ENCODE assay signal across 8 cellular contexts in genomic region chr21:45292399-45293213, GRCh38. TPM values are rescaled to one million over a fixed set of nuclear protein-coding genes. Genes with fewer than 3 reads are reported as not detected.
A peak's percentile ranks its signal among the peaks of the same experiment; 100 is the strongest.
DNase-seq lines count a peak whose midpoint lies in the region; ATAC-seq and TF ChIP-seq lines count a peak whose summit lies in the region.

No MANE protein-coding gene starts in this region.

- H3K14ac ChIP-seq in trophoblast cell (ENCODE audit: low read length): peak overlapping the region; percentile 82

- H3K18ac ChIP-seq in trophoblast cell (ENCODE audit: low read length): peak overlapping the region; percentile 61

- H4K12ac ChIP-seq in trophoblast cell (ENCODE audit: low read depth, low read length): peak overlapping the region; percentile 28

- no peaks in the 10 kb centered on the region for H3K9me3 Mint-ChIP-seq in activated naive CD8-positive, alpha-beta T cell (ENCODE audit: low read depth)
- H3K9me3 Mint-ChIP-seq in glutamatergic neuron (ENCODE audit: unreplicated experiment): peaks cover 7% of the 10 kb centered on the region

- peak overlapping the region; percentile 41 for H3K27ac Mint-ChIP-seq in activated naive CD8-positive, alpha-beta T cell
- H3K27ac Mint-ChIP-seq in glutamatergic neuron (ENCODE audit: unreplicated experiment): no peak overlapping the region

- H2AK5ac ChIP-seq in trophoblast cell (ENCODE audit: low read length): peak overlapping the region; percentile 54

- H2BK12ac ChIP-seq in trophoblast cell (ENCODE audit: low read length): peak overlapping the region; percentile 95

- H3K4me1 ChIP-seq in trophoblast cell (ENCODE audit: control insufficient read depth in 1 of 2, insufficient read depth in 2 of 2, low read length in 2 of 2) (peaks cover 45 to 52% of the 10 kb centered on the region in 2 experiments), tibial nerve (peaks cover 0 to 59% (median 44%) of the 10 kb centered on the region in 4 donors)

- no CpG with 5 or more reads among the region's 24 CpGs for WGBS in trophoblast cell (ENCODE audit: extremely low coverage, insufficient coverage, insufficient read length)
- WGBS in tibial nerve, 2 donors: 22 to 37% methylated on average over 13 to 19 of the region's 24 CpGs

- TF ChIP-seq CTCF in GM10266 (IDR thresholded peaks at IDR 0.05; ENCODE audit: control insufficient read depth, insufficient read depth, low read depth, missing control alignments) (peak; percentile 94), NB4 (IDR thresholded peaks at IDR 0.05; ENCODE audit: low read depth, low read length) (peak; percentile 85), SU-DHL-6 (IDR thresholded peaks at IDR 0.05; ENCODE audit: insufficient read depth, low read length, poor library complexity, severe bottlenecking) (peak; percentile 71), glutamatergic neuron (IDR thresholded peaks at IDR 0.05; ENCODE audit: partially characterized antibody, unreplicated experiment) (peak; percentile 81), tibial nerve (IDR thresholded peaks at IDR 0.05) (peak; percentile 93 to 99 (median 98))

- ATAC-seq in HG03520 (IDR thresholded peaks at IDR 0.05; ENCODE audit: unreplicated experiment): no peak

- H2BK120ac ChIP-seq in trophoblast cell (ENCODE audit: insufficient read depth, low read length, poor library complexity): peak overlapping the region; percentile 96

- TF ChIP-seq EP300 in tibial nerve (IDR thresholded peaks at IDR 0.05): peak in 1 of 2 donors; percentile 72

- peak overlapping the region; percentile 98 for H2BK5ac ChIP-seq in trophoblast cell (ENCODE audit: low read depth, low read length, poor library complexity)

- H3K4me3 ChIP-seq in NB4 (ENCODE audit: low read depth, low read length): no peak overlapping the region
- no peak overlapping the region for H3K4me3 ChIP-seq in SU-DHL-6 (ENCODE audit: insufficient read depth, low read length, poor library complexity, severe bottlenecking)
- no peak overlapping the region for H3K4me3 ChIP-seq in trophoblast cell (ENCODE audit: low read depth, low read length)
- no peak overlapping the region for H3K4me3 ChIP-seq in tibial nerve

- H3K4me2 ChIP-seq in SU-DHL-6 (ENCODE audit: low read depth, low read length, poor library complexity, severe bottlenecking): no peak overlapping the region
- no peak overlapping the region for H3K4me2 ChIP-seq in trophoblast cell (ENCODE audit: low read length)

- no peaks in the 10 kb centered on the region for H3K9me2 ChIP-seq in SU-DHL-6 (replicated peaks; ENCODE audit: insufficient read depth, low read length)

- H3K79me1 ChIP-seq in trophoblast cell (ENCODE audit: low read length): peaks cover 41% of the 10 kb centered on the region

- peak overlapping the region; percentile 82 for H4K91ac ChIP-seq in trophoblast cell (ENCODE audit: low read depth, low read length)

- H3K4ac ChIP-seq in trophoblast cell (ENCODE audit: low read depth, low read length): peak overlapping the region; percentile 43

- no peak overlapping the region for H3K4me3 Mint-ChIP-seq in activated naive CD8-positive, alpha-beta T cell
- no peak overlapping the region for H3K4me3 Mint-ChIP-seq in glutamatergic neuron (ENCODE audit: unreplicated experiment)

- no peaks in the 10 kb centered on the region for H3F3A ChIP-seq in SU-DHL-6 (ENCODE audit: insufficient read depth)

- peaks cover 2% of the 10 kb centered on the region for H3K36me3 Mint-ChIP-seq in activated naive CD8-positive, alpha-beta T cell
- no peaks in the 10 kb centered on the region for H3K36me3 Mint-ChIP-seq in glutamatergic neuron (ENCODE audit: unreplicated experiment)

- no peaks in the 10 kb centered on the region for H3K36me3 ChIP-seq in SU-DHL-6 (ENCODE audit: low read length)
- H3K36me3 ChIP-seq in trophoblast cell (ENCODE audit: control insufficient read depth in 1 of 2, insufficient read depth in 2 of 2, low read length in 2 of 2): peaks cover 0 to 2% of the 10 kb centered on the region in 2 experiments
- no peaks in the 10 kb centered on the region for H3K36me3 ChIP-seq in tibial nerve

- DNase-seq in GM10266 (ENCODE audit: extremely low spot score) (peak; percentile 89), NB4 (ENCODE audit: low read depth) (peak; percentile 90), glutamatergic neuron (peak; percentile 91), trophoblast cell (peak; percentile 63 to 78), tibial nerve (ENCODE audit: low spot score in 2 of 2) (peak; percentile 74 to 80)

- H2AFZ ChIP-seq in SU-DHL-6 (ENCODE audit: low read depth, low read length, severe bottlenecking) (no peak overlapping the region), trophoblast cell (ENCODE audit: insufficient read depth, low read length, poor library complexity) (peak overlapping the region; percentile 33)

- H3K23ac ChIP-seq in trophoblast cell (ENCODE audit: low read length): no peak overlapping the region

- no peaks in the 10 kb centered on the region for H3K79me2 ChIP-seq in SU-DHL-6 (ENCODE audit: insufficient read depth, low read length)
- peaks cover 17% of the 10 kb centered on the region for H3K79me2 ChIP-seq in trophoblast cell (ENCODE audit: control insufficient read depth, insufficient read depth, low read length, poor library complexity)

- peaks cover 23% of the 10 kb centered on the region for H3K4me1 Mint-ChIP-seq in activated naive CD8-positive, alpha-beta T cell (ENCODE audit: low read depth)
- H3K4me1 Mint-ChIP-seq in glutamatergic neuron (ENCODE audit: low read depth, unreplicated experiment): peaks cover 22% of the 10 kb centered on the region

- peak overlapping the region; percentile 25 for H4K8ac ChIP-seq in trophoblast cell (ENCODE audit: low read depth, low read length)

- no peaks in the 10 kb centered on the region for H4K20me1 ChIP-seq in SU-DHL-6 (ENCODE audit: low read depth, low read length)

- no peaks in the 10 kb centered on the region for H3K27me3 Mint-ChIP-seq in activated naive CD8-positive, alpha-beta T cell
- H3K27me3 Mint-ChIP-seq in glutamatergic neuron (ENCODE audit: unreplicated experiment): peaks cover 3% of the 10 kb centered on the region

- H3K27ac ChIP-seq in SU-DHL-6 (ENCODE audit: low read depth, low read length) (no peak overlapping the region), trophoblast cell (ENCODE audit: low read depth, low read length) (peak overlapping the region; percentile 92), tibial nerve (peak overlapping the region; percentile 9 to 93 (median 84))

- TF ChIP-seq POLR2A in NB4 (IDR thresholded peaks at IDR 0.05; ENCODE audit: extremely low read depth, insufficient read length) (no peak), tibial nerve (IDR thresholded peaks at IDR 0.05) (peak in 1 of 2 donors; percentile 18)

- no peak overlapping the region for H3K9ac ChIP-seq in SU-DHL-6 (ENCODE audit: low read length)
- no peak overlapping the region for H3K9ac ChIP-seq in trophoblast cell (ENCODE audit: low read length)

- H3K27me3 ChIP-seq in SU-DHL-6 (ENCODE audit: low read length) (no peaks in the 10 kb centered on the region), trophoblast cell (ENCODE audit: insufficient read depth, low read length) (no peaks in the 10 kb centered on the region), tibial nerve (no peaks in the 10 kb centered on the region)

- no peaks in the 10 kb centered on the region for H3K9me3 ChIP-seq in SU-DHL-6 (ENCODE audit: insufficient read depth, low read length)
- H3K9me3 ChIP-seq in trophoblast cell (ENCODE audit: insufficient read depth, low read depth, low read length): peaks cover 2% of the 10 kb centered on the region
- H3K9me3 ChIP-seq in tibial nerve: no peaks in the 10 kb centered on the region

RNA-seq across cellular contexts. Expression of gene POFUT2, which starts 4.9 kb away (rescaled TPM):
- total RNA-seq in glutamatergic neuron (ENCODE audit: unreplicated experiment) (31.9 TPM), tibial nerve (10 to 100 TPM; 19.5 to 66.3 (median 35.1) TPM)
- 33.1 and 33.8 TPM in 2 replicates for polyA plus RNA-seq in trophoblast cell (2013)
